In genomic region chr20:14064333-14064732, GRCh38 we compare ENCODE assay signal across 21 cellular contexts.
DNase-seq lines count a peak whose midpoint lies in the region; ATAC-seq, FAIRE-seq and TF ChIP-seq lines count a peak whose summit lies in the region.
"Had no signal": no experiment of that assay in that cellular context is flagged by ENCODE, and none has a peak within 500 bp of the region (broad histone marks: within the 10 kb centered on the region; RNA-seq: fewer than 3 reads in every experiment).

No MANE protein-coding gene starts in this region.

- in situ Hi-C loops in HepG2 (cut with HindIII; ENCODE audit: extremely low pct_ligation_motif_present, low pct_unique_long_range_greater_than_20kb) = no loop called here

- FAIRE-seq in HepG2 (lab: Jason Lieb, UNC) = no peak
- FAIRE-seq in pancreas (lab: Jason Lieb, UNC) = no peak
- FAIRE-seq: G401.6, GM12892, H54 had no signal

- H3K9me3 ChIP-seq in HepG2 (ENCODE audit: low read length) (no peaks in the 10 kb centered on the region), right lobe of liver (no peaks in the 10 kb centered on the region), body of pancreas (no peaks in the 10 kb centered on the region), pancreas (no peaks in the 10 kb centered on the region)
- H3K9me3 ChIP-seq: HAP-1 had no signal

- H3K4me3 Mint-ChIP-seq in activated CD4-positive, alpha-beta T cell treated with anti-CD3 and anti-CD28 coated beads, Interleukin-2, amount 10 ng/mL, durations not matched to agents 24 days and 14 days = no peak overlapping the region
- H3K4me3 Mint-ChIP-seq: CD4-positive, alpha-beta memory T cell; HFFc6 had no signal

- no peak for DNase-seq in HepG2 (ENCODE audit: low spot score)
- no peak for DNase-seq in right lobe of liver
- DNase-seq in body of pancreas = peak; percentile 13 to 60 (median 30)
- DNase-seq in left kidney (ENCODE audit: low read depth, low spot score) = peak; percentile 14
- peak in 1 of 6 donors; percentile 7 for DNase-seq in pancreas
- no peak for DNase-seq in activated CD4-positive, alpha-beta T cell treated with anti-CD3 and anti-CD28 coated beads, Interleukin-2, amount 10 ng/mL, durations not matched to agents 24 days and 14 days
- no peak for DNase-seq in stimulated activated CD4-positive, alpha-beta T cell treated with anti-CD3 and anti-CD28 coated beads, Interleukin-2, amount 100 ng/mL, for 24 hours
- DNase-seq: 8988T; C1 segment of cervical spinal cord; Calu3; CD4-positive, alpha-beta memory T cell; COR-L47; DMS153; DND-41; GOT3; HFFc6 had no signal

- ATAC-seq in HepG2 (no peak), right lobe of liver (no peak), body of pancreas (peak; percentile 83), pancreas (peak; percentile 82 to 88 (median 86)), HG02623 (IDR thresholded peaks at IDR 0.05; ENCODE audit: unreplicated experiment) (no peak)

- no peak overlapping the region for H3K27ac Mint-ChIP-seq in activated CD4-positive, alpha-beta T cell treated with anti-CD3 and anti-CD28 coated beads, Interleukin-2, amount 10 ng/mL, durations not matched to agents 24 days and 14 days
- H3K27ac Mint-ChIP-seq: CD4-positive, alpha-beta memory T cell; HFFc6 had no signal

- H3K4me1 Mint-ChIP-seq in activated CD4-positive, alpha-beta T cell treated with anti-CD3 and anti-CD28 coated beads, Interleukin-2, amount 10 ng/mL, durations not matched to agents 24 days and 14 days = no peaks in the 10 kb centered on the region
- H3K4me1 Mint-ChIP-seq: CD4-positive, alpha-beta memory T cell had no signal

- H3K4me2 ChIP-seq in HepG2 (ENCODE audit: low read depth, low read length) = no peak overlapping the region

- TF ChIP-seq EP300 in HepG2 (IDR thresholded peaks at IDR 0.05; ENCODE audit: low read depth in 2 of 2, low read length in 2 of 2) (no peak), HepG2 (CRISPR knock-in tag; IDR thresholded peaks at IDR 0.05; ENCODE audit: borderline replicate concordance) (no peak)

- no peaks in the 10 kb centered on the region for H3K79me2 ChIP-seq in HepG2 (ENCODE audit: insufficient read depth, low read length)

- H3K27me3 ChIP-seq in HepG2 (ENCODE audit: control insufficient read depth in 1 of 2, insufficient read depth in 2 of 2, low read length in 2 of 2) = no peaks in the 10 kb centered on the region
- H3K27me3 ChIP-seq in right lobe of liver = no peaks in the 10 kb centered on the region
- no peaks in the 10 kb centered on the region for H3K27me3 ChIP-seq in body of pancreas
- no peaks in the 10 kb centered on the region for H3K27me3 ChIP-seq in pancreas

- POLR2A ChIA-PET in HepG2 (lab: Yijun Ruan, JAX) = no interaction called here

- H3K9me3 Mint-ChIP-seq in activated CD4-positive, alpha-beta T cell treated with anti-CD3 and anti-CD28 coated beads, Interleukin-2, amount 10 ng/mL, durations not matched to agents 24 days and 14 days = no peaks in the 10 kb centered on the region
- H3K9me3 Mint-ChIP-seq: HFFc6 had no signal

- no peaks in the 10 kb centered on the region for H3K36me3 Mint-ChIP-seq in activated CD4-positive, alpha-beta T cell treated with anti-CD3 and anti-CD28 coated beads, Interleukin-2, amount 10 ng/mL, durations not matched to agents 24 days and 14 days (ENCODE audit: low read depth)
- H3K36me3 Mint-ChIP-seq: CD4-positive, alpha-beta memory T cell had no signal

- intact Hi-C loops in HepG2 (cut with micrococcal nuclease; ENCODE audit: unreplicated experiment) (no loop called here), right lobe of liver (cut with DNase I) (no loop called here), body of pancreas (cut with DNase I) (no loop called here), pancreas (cut with DNase I) (no loop called here)
- intact Hi-C loops in activated CD4-positive, alpha-beta T cell treated with anti-CD3 and anti-CD28 coated beads, Interleukin-2, amount 10 ng/mL, durations not matched to agents 24 days and 14 days (cut with micrococcal nuclease) = no loop called here

- CTCF ChIA-PET in HepG2 (lab: Yijun Ruan, JAX; ENCODE audit: low intra/inter-chr PET ratio, low total read pairs) = no interaction called here

- TF ChIP-seq CTCF in HepG2 (CRISPR knock-in tag; IDR thresholded peaks at IDR 0.05) (no peak), right lobe of liver (IDR thresholded peaks at IDR 0.05) (no peak), body of pancreas (IDR thresholded peaks at IDR 0.05) (peak in 2 of 7 experiments; percentile 5 to 18), pancreas (IDR thresholded peaks at IDR 0.05) (no peak)

- TF ChIP-seq POLR2A in HepG2 (IDR thresholded peaks at IDR 0.05; ENCODE audit: insufficient read depth in 1 of 2, low read depth in 2 of 2, low read length in 2 of 2) = no peak
- no peak for TF ChIP-seq POLR2A in right lobe of liver (IDR thresholded peaks at IDR 0.05)
- TF ChIP-seq POLR2A in body of pancreas (IDR thresholded peaks at IDR 0.05) = no peak

- TF ChIP-seq RAD21 in HepG2 (CRISPR knock-in tag; IDR thresholded peaks at IDR 0.05) = no peak

- BruUV-seq in HepG2 (replicated peaks; lab: Mats Ljungman, UMichigan) = no TSS peak

- no peaks in the 10 kb centered on the region for H3K27me3 Mint-ChIP-seq in activated CD4-positive, alpha-beta T cell treated with anti-CD3 and anti-CD28 coated beads, Interleukin-2, amount 10 ng/mL, durations not matched to agents 24 days and 14 days

- H3K4me3 ChIP-seq in HepG2 (replicated peaks in 1 of 3; ENCODE audit: insufficient read depth in 1 of 3, low read depth in 2 of 3, low read length in 3 of 3) (no peak overlapping the region), right lobe of liver (no peak overlapping the region), body of pancreas (no peak overlapping the region), pancreas (no peak overlapping the region)
- H3K4me3 ChIP-seq: HAP-1 had no signal

- no peaks in the 10 kb centered on the region for H4K20me1 ChIP-seq in HepG2 (ENCODE audit: insufficient read depth, low read length)

- H3K27ac ChIP-seq in HepG2 (ENCODE audit: extremely low read length, insufficient read depth, low read length) = no peak overlapping the region
- H3K27ac ChIP-seq in right lobe of liver = no peak overlapping the region
- peak overlapping the region in 2 of 4 donors; percentile 11 to 42 for H3K27ac ChIP-seq in body of pancreas
- H3K27ac ChIP-seq in pancreas = no peak overlapping the region

- no peak overlapping the region for H3K9ac ChIP-seq in HepG2 (ENCODE audit: insufficient read depth, low read depth, low read length)

- 7% methylated on average over 3 of the region's 3 CpGs for WGBS in HepG2 (ENCODE audit: low lambda C conversion rate)
- WGBS in right lobe of liver (ENCODE audit: insufficient coverage, low coverage, low lambda C conversion rate, missing lambda C conversion rate) = 85% methylated on average over 3 of the region's 3 CpGs
- WGBS in body of pancreas, 2 donors = 41 to 44% methylated on average over 3 of the region's 3 CpGs
- WGBS in pancreas, 2 donors = 35 to 45% methylated on average over 3 of the region's 3 CpGs

- no peaks in the 10 kb centered on the region for H3K36me3 ChIP-seq in HepG2 (replicated peaks in 1 of 2; ENCODE audit: control insufficient read depth in 1 of 2, insufficient read depth in 2 of 2, low read length in 2 of 2)
- no peaks in the 10 kb centered on the region for H3K36me3 ChIP-seq in right lobe of liver
- no peaks in the 10 kb centered on the region for H3K36me3 ChIP-seq in body of pancreas (replicated peaks in 1 of 2; ENCODE audit: insufficient read depth in 1 of 2, low read depth in 2 of 2)
- H3K36me3 ChIP-seq in pancreas = no peaks in the 10 kb centered on the region
- H3K36me3 ChIP-seq: HAP-1 had no signal

- peaks cover 9% of the 10 kb centered on the region for H3K4me1 ChIP-seq in HepG2 (ENCODE audit: insufficient read depth, low read length)
- peaks cover 0 to 6% (median 0%) of the 10 kb centered on the region in 4 donors for H3K4me1 ChIP-seq in right lobe of liver
- H3K4me1 ChIP-seq in body of pancreas = peaks cover 12% of the 10 kb centered on the region
- peaks cover 0 to 13% (median 0%) of the 10 kb centered on the region in 3 donors for H3K4me1 ChIP-seq in pancreas

- H2AFZ ChIP-seq in HepG2 (ENCODE audit: low read length) = no peak overlapping the region

TF ChIP-seq in HepG2, 621 proteins besides CTCF, POLR2A, EP300 and RAD21 (continues in another document):
- no peak for TF ChIP-seq ZBTB33 (CRISPR knock-in tag; IDR thresholded peaks at IDR 0.05)
- TF ChIP-seq ZNF281 (CRISPR knock-in tag; IDR thresholded peaks at IDR 0.05; ENCODE audit: borderline replicate concordance) = no peak

Comparison
In these comparisons a context has a peak if more than half of its experiments do, and no peak if none do; other contexts are left out.
1. ATAC-seq: peak in body of pancreas (single experiment) and pancreas (4 of 4); none in HepG2 (single experiment), right lobe of liver (0 of 4) and HG02623 (single experiment).
2. DNase-seq: peak in body of pancreas (4 of 4) and left kidney (single experiment); none in HepG2 (single experiment), right lobe of liver (0 of 3), activated CD4-positive, alpha-beta T cell treated with anti-CD3 and anti-CD28 coated beads, Interleukin-2, amount 10 ng/mL, durations not matched to agents 24 days and 14 days (single experiment) and stimulated activated CD4-positive, alpha-beta T cell treated with anti-CD3 and anti-CD28 coated beads, Interleukin-2, amount 100 ng/mL, for 24 hours (0 of 2).